In genomic region chr2:191063584-191063983, GRCh38 we compare ENCODE assay signal across 29 cellular contexts. TPM values are rescaled to one million over a fixed set of nuclear protein-coding genes. Genes with fewer than 3 reads are reported as not detected.
DNase-seq lines count a peak whose midpoint lies in the region; ATAC-seq and TF ChIP-seq lines count a peak whose summit lies in the region.
"Had no signal": no experiment of that assay in that cellular context is flagged by ENCODE, and none has a peak within 500 bp of the region (broad histone marks: within the 10 kb centered on the region; RNA-seq: fewer than 3 reads in every experiment).

No MANE protein-coding gene starts in this region.

- DNase-seq in activated T-cell treated with anti-CD3 and anti-CD28 coated beads, Interleukin-2, amount 50 U/mL, for 72 hours = no peak
- no peak for DNase-seq in activated T-cell treated with anti-CD3 and anti-CD28 coated beads, Interleukin-2, amount 50 U/mL, for 1 hour
- DNase-seq in HEK293T (ENCODE audit: extremely low spot score) = peak; percentile 28
- DNase-seq in activated T-helper 2 cell treated with anti-CD3 and anti-CD28 coated beads, Interferon-gamma antibody, Interleukin-2, Interleukin-4, amounts not matched to agents 10 μg/mL and 5 μg/mL and 100 μg/mL, durations not matched to agents 14 hours and 24 hours and 36 hours (ENCODE audit: low spot score) = no peak
- DNase-seq in natural killer cell treated with Interleukin-12 subunit alpha and Interleukin-12 subunit beta and Interleukin-15 and Interleukin-18, amount 100 ng/mL, for 72 hours (ENCODE audit: low spot score) = no peak
- DNase-seq in NOMO-1 treated with dmso at 0.1 percent for 144 hours (lab: John Stamatoyannopoulos, UW; ENCODE audit: unreplicated experiment) = no peak
- no peak for DNase-seq in islet precursor cell
- DNase-seq in left ventricle myocardium inferior = no peak
- DNase-seq: ACHN; activated naive CD4-positive, alpha-beta T cell treated with anti-CD3 and anti-CD28 coated beads, Interleukin-2, amount 50 U/mL, for 16 hours; BE2C; caudate nucleus; DMS79 treated with DMSO at 0.1 percent for 48 hours; foreskin keratinocyte; heart left ventricle; MM.1S; mucosa of descending colon; NCI-H1417; NCI-H2029 treated with DMSO at 0.1 percent for 48 hours; NCI-H226; SJCRH30; stimulated activated CD4-positive, alpha-beta T cell treated with anti-CD3 and anti-CD28 coated beads, Interleukin-2, amount 100 ng/mL, for 24 hours; trophoblast cell had no signal

- H3K27me3 Mint-ChIP-seq in activated T-cell treated with anti-CD3 and anti-CD28 coated beads, Interleukin-2, amount 50 U/mL, for 72 hours (ENCODE audit: low read depth) = no peaks in the 10 kb centered on the region
- no peaks in the 10 kb centered on the region for H3K27me3 Mint-ChIP-seq in activated T-helper 2 cell treated with anti-CD3 and anti-CD28 coated beads, Interferon-gamma antibody, Interleukin-2, Interleukin-4, amounts not matched to agents 10 μg/mL and 5 μg/mL and 100 μg/mL, durations not matched to agents 14 hours and 24 hours and 36 hours (ENCODE audit: low read depth)
- H3K27me3 Mint-ChIP-seq in natural killer cell treated with Interleukin-12 subunit alpha and Interleukin-12 subunit beta and Interleukin-15 and Interleukin-18, amount 100 ng/mL, for 72 hours = no peaks in the 10 kb centered on the region

- H3K9me3 ChIP-seq in left ventricle myocardium inferior (replicated peaks) = no peaks in the 10 kb centered on the region
- H3K9me3 ChIP-seq: BE2C, esophagus muscularis mucosa, HAP-1, heart left ventricle, mucosa of descending colon, right atrium auricular region, SJCRH30 had no signal

- peaks cover 92% of the 10 kb centered on the region for H3K4me1 Mint-ChIP-seq in activated T-cell treated with anti-CD3 and anti-CD28 coated beads, Interleukin-2, amount 50 U/mL, for 72 hours (ENCODE audit: low read depth)
- peaks cover 68% of the 10 kb centered on the region for H3K4me1 Mint-ChIP-seq in activated T-helper 2 cell treated with anti-CD3 and anti-CD28 coated beads, Interferon-gamma antibody, Interleukin-2, Interleukin-4, amounts not matched to agents 10 μg/mL and 5 μg/mL and 100 μg/mL, durations not matched to agents 14 hours and 24 hours and 36 hours (ENCODE audit: low read depth)
- peaks cover 63 to 70% of the 10 kb centered on the region in 2 donors for H3K4me1 Mint-ChIP-seq in natural killer cell treated with Interleukin-12 subunit alpha and Interleukin-12 subunit beta and Interleukin-15 and Interleukin-18, amount 100 ng/mL, for 72 hours (ENCODE audit: low read depth in 2 of 2)
- H3K4me1 Mint-ChIP-seq: neural crest cell had no signal

- H3K4me3 ChIP-seq in left ventricle myocardium inferior = no peak overlapping the region
- H3K4me3 ChIP-seq: esophagus muscularis mucosa, HAP-1, heart left ventricle, lung, mucosa of descending colon, right atrium auricular region, SJCRH30 had no signal

- POLR2A ChIA-PET in HEK293T (lab: Yijun Ruan, JAX) = no interaction called here

- H3K4me1 ChIP-seq in left ventricle myocardium inferior = no peaks in the 10 kb centered on the region
- H3K4me1 ChIP-seq: BE2C, esophagus muscularis mucosa, foreskin keratinocyte, HAP-1, right atrium auricular region, SJCRH30 had no signal

- no peaks in the 10 kb centered on the region for H3K36me3 ChIP-seq in left ventricle myocardium inferior
- H3K36me3 ChIP-seq: BE2C, esophagus muscularis mucosa, HAP-1, SJCRH30 had no signal

- CTCF ChIA-PET in HEK293T (lab: Yijun Ruan, JAX) = interaction anchor here (1.0 to 1.4 kb wide), 2 partner anchors 12 to 92 kb away, joined by 4 to 5 read pairs; no protein-coding TSS in a partner anchor

- ATAC-seq in activated T-cell treated with anti-CD3 and anti-CD28 coated beads, Interleukin-2, amount 50 U/mL, for 72 hours (replicated peaks in 1 of 2) = no peak
- no peak for ATAC-seq in natural killer cell treated with Interleukin-12 subunit alpha and Interleukin-12 subunit beta and Interleukin-15 and Interleukin-18, amount 100 ng/mL, for 72 hours
- ATAC-seq: foreskin keratinocyte, heart left ventricle, mucosa of descending colon had no signal

- no peaks in the 10 kb centered on the region for H3K27me3 ChIP-seq in left ventricle myocardium inferior (ENCODE audit: low read depth)
- H3K27me3 ChIP-seq: BE2C, esophagus muscularis mucosa, foreskin keratinocyte, heart left ventricle, right atrium auricular region had no signal

- H3K4me3 Mint-ChIP-seq in activated T-cell treated with anti-CD3 and anti-CD28 coated beads, Interleukin-2, amount 50 U/mL, for 72 hours = peak overlapping the region; percentile 67 to 99
- peak overlapping the region; percentile 68 for H3K4me3 Mint-ChIP-seq in activated T-helper 2 cell treated with anti-CD3 and anti-CD28 coated beads, Interferon-gamma antibody, Interleukin-2, Interleukin-4, amounts not matched to agents 10 μg/mL and 5 μg/mL and 100 μg/mL, durations not matched to agents 14 hours and 24 hours and 36 hours (ENCODE audit: low read depth)
- peak overlapping the region; percentile 63 for H3K4me3 Mint-ChIP-seq in natural killer cell treated with Interleukin-12 subunit alpha and Interleukin-12 subunit beta and Interleukin-15 and Interleukin-18, amount 100 ng/mL, for 72 hours
- H3K4me3 Mint-ChIP-seq: neural crest cell had no signal

- intact Hi-C loops in activated T-helper 2 cell treated with anti-CD3 and anti-CD28 coated beads, Interferon-gamma antibody, Interleukin-2, Interleukin-4, amounts not matched to agents 10 μg/mL and 5 μg/mL and 100 μg/mL, durations not matched to agents 14 hours and 24 hours and 36 hours (cut with micrococcal nuclease) = loop anchor here (5.0 kb wide), 1 partner anchor 41 kb away; no protein-coding TSS in a partner anchor
- intact Hi-C loops in left ventricle myocardium inferior (cut with micrococcal nuclease) = no loop called here

- no peak for TF ChIP-seq CTCF in left ventricle myocardium inferior (IDR thresholded peaks at IDR 0.05; ENCODE audit: borderline replicate concordance)

- no peak overlapping the region for H3K27ac ChIP-seq in left ventricle myocardium inferior (replicated peaks)
- H3K27ac ChIP-seq: esophagus muscularis mucosa, foreskin keratinocyte, parathyroid adenoma, right atrium auricular region, SJCRH30 had no signal

- H3K9me3 Mint-ChIP-seq in activated T-cell treated with anti-CD3 and anti-CD28 coated beads, Interleukin-2, amount 50 U/mL, for 72 hours = no peaks in the 10 kb centered on the region
- H3K9me3 Mint-ChIP-seq in activated T-helper 2 cell treated with anti-CD3 and anti-CD28 coated beads, Interferon-gamma antibody, Interleukin-2, Interleukin-4, amounts not matched to agents 10 μg/mL and 5 μg/mL and 100 μg/mL, durations not matched to agents 14 hours and 24 hours and 36 hours = no peaks in the 10 kb centered on the region
- no peaks in the 10 kb centered on the region for H3K9me3 Mint-ChIP-seq in natural killer cell treated with Interleukin-12 subunit alpha and Interleukin-12 subunit beta and Interleukin-15 and Interleukin-18, amount 100 ng/mL, for 72 hours
- H3K9me3 Mint-ChIP-seq: neural crest cell had no signal

- H3K36me3 Mint-ChIP-seq in activated T-cell treated with anti-CD3 and anti-CD28 coated beads, Interleukin-2, amount 50 U/mL, for 72 hours (ENCODE audit: insufficient read depth in 2 of 2) = peaks cover 26 to 44% of the 10 kb centered on the region in 2 donors
- peaks cover 84% of the 10 kb centered on the region for H3K36me3 Mint-ChIP-seq in activated T-helper 2 cell treated with anti-CD3 and anti-CD28 coated beads, Interferon-gamma antibody, Interleukin-2, Interleukin-4, amounts not matched to agents 10 μg/mL and 5 μg/mL and 100 μg/mL, durations not matched to agents 14 hours and 24 hours and 36 hours (ENCODE audit: low read depth)
- H3K36me3 Mint-ChIP-seq in natural killer cell treated with Interleukin-12 subunit alpha and Interleukin-12 subunit beta and Interleukin-15 and Interleukin-18, amount 100 ng/mL, for 72 hours = peaks cover 46% of the 10 kb centered on the region

- peak overlapping the region; percentile 91 for H3K27ac Mint-ChIP-seq in activated T-cell treated with anti-CD3 and anti-CD28 coated beads, Interleukin-2, amount 50 U/mL, for 72 hours
- H3K27ac Mint-ChIP-seq in activated T-helper 2 cell treated with anti-CD3 and anti-CD28 coated beads, Interferon-gamma antibody, Interleukin-2, Interleukin-4, amounts not matched to agents 10 μg/mL and 5 μg/mL and 100 μg/mL, durations not matched to agents 14 hours and 24 hours and 36 hours = peak overlapping the region; percentile 61
- peak overlapping the region; percentile 84 to 95 for H3K27ac Mint-ChIP-seq in natural killer cell treated with Interleukin-12 subunit alpha and Interleukin-12 subunit beta and Interleukin-15 and Interleukin-18, amount 100 ng/mL, for 72 hours

TF ChIP-seq in HEK293T, 16 proteins besides CTCF, POLR2A, EP300 and RAD21:
- TF ChIP-seq NFRKB (IDR thresholded peaks at IDR 0.05) = no peak
- TF ChIP-seq L3MBTL2 (conservative IDR thresholded peaks at IDR 0.05) = no peak
- no peak for TF ChIP-seq SUZ12 (IDR thresholded peaks at IDR 0.05)

RNA-seq across cellular contexts. Expression of gene STAT1, which starts 49.6 kb away (rescaled TPM):
- 100 to 1,000 TPM; 441 to 563 TPM for total RNA-seq in activated T-cell treated with anti-CD3 and anti-CD28 coated beads, Interleukin-2, amount 50 U/mL, for 72 hours
- total RNA-seq in activated T-helper 2 cell treated with anti-CD3 and anti-CD28 coated beads, Interferon-gamma antibody, Interleukin-2, Interleukin-4, amounts not matched to agents 10 μg/mL and 5 μg/mL and 100 μg/mL, durations not matched to agents 14 hours and 24 hours and 36 hours = 135 and 139 TPM in 2 replicates
- 100 to 1,000 TPM; 145 to 252 TPM for total RNA-seq in natural killer cell treated with Interleukin-12 subunit alpha and Interleukin-12 subunit beta and Interleukin-15 and Interleukin-18, amount 100 ng/mL, for 72 hours
- total RNA-seq in left ventricle myocardium inferior = 42.2 TPM
